In genomic region chr2:145022671-145023330, GRCh38 we compare ENCODE assay signal across 14 cellular contexts.
A peak's percentile ranks its signal among the peaks of the same experiment; 100 is the strongest.
DNase-seq lines count a peak whose midpoint lies in the region; ATAC-seq and TF ChIP-seq lines count a peak whose summit lies in the region.
"Had no signal": no experiment of that assay in that cellular context is flagged by ENCODE, and none has a peak within 500 bp of the region (broad histone marks: within the 10 kb centered on the region; RNA-seq: fewer than 3 reads in every experiment).

No MANE protein-coding gene starts in this region.

- no peak for TF ChIP-seq CTCF in AG10803 (conservative IDR thresholded peaks at IDR 0.05; ENCODE audit: low read length)
- TF ChIP-seq CTCF in MM.1S (IDR thresholded peaks at IDR 0.05; ENCODE audit: low read length), result no peak
- TF ChIP-seq CTCF in fibroblast of mammary gland (conservative IDR thresholded peaks at IDR 0.05; ENCODE audit: control insufficient read depth, insufficient read depth, low read depth, low read length), result no peak
- no peak for TF ChIP-seq CTCF in retinal pigment epithelial cell (conservative IDR thresholded peaks at IDR 0.05; ENCODE audit: low read depth, low read length)

- ATAC-seq in activated CD4-positive, CD25-positive, alpha-beta regulatory T cell treated with anti-CD3 and anti-CD28 coated beads, Interleukin-2, amount 50 U/mL, for 24 hours, result no peak
- ATAC-seq in HG02840 (IDR thresholded peaks at IDR 0.05; ENCODE audit: low FRiP score, unreplicated experiment), result no peak
- ATAC-seq: gastroesophageal sphincter, lower lobe of right lung had no signal

- H3K9me3 ChIP-seq in MM.1S (replicated peaks; ENCODE audit: insufficient read depth, low read length), result no peaks in the 10 kb centered on the region
- H3K9me3 ChIP-seq: gastroesophageal sphincter, lower lobe of right lung, upper lobe of left lung had no signal

- no peak overlapping the region for H3K4me3 ChIP-seq in AG10803 (ENCODE audit: low read length)
- H3K4me3 ChIP-seq in MM.1S (ENCODE audit: low read length), result no peak overlapping the region
- no peak overlapping the region for H3K4me3 ChIP-seq in fibroblast of mammary gland (ENCODE audit: control insufficient read depth, low read depth, low read length)
- no peak overlapping the region for H3K4me3 ChIP-seq in retinal pigment epithelial cell (ENCODE audit: low read length)
- H3K4me3 ChIP-seq: gastroesophageal sphincter, lower lobe of right lung, upper lobe of left lung had no signal

- no peak overlapping the region for H3K9ac ChIP-seq in MM.1S (ENCODE audit: low read length)

- no peak overlapping the region for H2AFZ ChIP-seq in MM.1S (ENCODE audit: low read length)

- no peaks in the 10 kb centered on the region for H4K20me1 ChIP-seq in MM.1S (ENCODE audit: insufficient read depth, low read length)

- H3K27ac ChIP-seq in MM.1S (ENCODE audit: low read length), result no peak overlapping the region
- H3K27ac ChIP-seq: gastroesophageal sphincter, lower lobe of right lung had no signal

- H3F3A ChIP-seq in MM.1S (ENCODE audit: insufficient read depth, low read length), result no peaks in the 10 kb centered on the region

- peak; percentile 68 for DNase-seq in AG10803 (ENCODE audit: low read depth)
- DNase-seq in MM.1S, result peak; percentile 21
- DNase-seq in fibroblast of mammary gland (ENCODE audit: low read depth), result peak; percentile 81
- DNase-seq in retinal pigment epithelial cell (ENCODE audit: low read depth), result peak; percentile 85
- DNase-seq in germinal center (ENCODE audit: low spot score), result no peak
- no peak for DNase-seq in NOMO-1 treated with DMSO at 0.1 percent for 48 hours (lab: John Stamatoyannopoulos, UW; ENCODE audit: unreplicated experiment)
- DNase-seq: activated T-cell treated with anti-CD3 and anti-CD28 coated beads, Interleukin-2, amount 50 U/mL, for 48 hours; lower lobe of right lung; NCI-H2227 treated with DMSO at 0.1 percent for 48 hours; SHP77 treated with DMSO at 0.1 percent for 48 hours; upper lobe of left lung had no signal

- H3K4me1 ChIP-seq in MM.1S (ENCODE audit: low read length), result peaks cover 5% of the 10 kb centered on the region; the same call in 1 of the 2 replicates
- H3K4me1 ChIP-seq: lower lobe of right lung had no signal

- H3K27me3 ChIP-seq in MM.1S (replicated peaks; ENCODE audit: insufficient read depth, low read length), result no peaks in the 10 kb centered on the region
- H3K27me3 ChIP-seq: gastroesophageal sphincter, upper lobe of left lung had no signal

- H3K79me2 ChIP-seq in MM.1S (ENCODE audit: low read length), result no peaks in the 10 kb centered on the region

- H3K36me3 ChIP-seq in MM.1S (replicated peaks; ENCODE audit: insufficient read depth, low read length), result no peaks in the 10 kb centered on the region
- H3K36me3 ChIP-seq: gastroesophageal sphincter, lower lobe of right lung, upper lobe of left lung had no signal

- no peak overlapping the region for H3K4me2 ChIP-seq in MM.1S (ENCODE audit: low read depth, low read length)

- no peaks in the 10 kb centered on the region for H3K9me2 ChIP-seq in MM.1S (replicated peaks; ENCODE audit: insufficient read depth, low read length)

Comparison
In these comparisons a context has a peak if more than half of its experiments do, and no peak if none do; other contexts are left out.
1. DNase-seq: peak in AG10803 (single experiment), MM.1S (single experiment), fibroblast of mammary gland (single experiment) and retinal pigment epithelial cell (single experiment); none in germinal center (single experiment) and NOMO-1 treated with DMSO at 0.1 percent for 48 hours (single experiment).